ENCODE assay signal across 8 cellular contexts in the genomic region with DNA sequence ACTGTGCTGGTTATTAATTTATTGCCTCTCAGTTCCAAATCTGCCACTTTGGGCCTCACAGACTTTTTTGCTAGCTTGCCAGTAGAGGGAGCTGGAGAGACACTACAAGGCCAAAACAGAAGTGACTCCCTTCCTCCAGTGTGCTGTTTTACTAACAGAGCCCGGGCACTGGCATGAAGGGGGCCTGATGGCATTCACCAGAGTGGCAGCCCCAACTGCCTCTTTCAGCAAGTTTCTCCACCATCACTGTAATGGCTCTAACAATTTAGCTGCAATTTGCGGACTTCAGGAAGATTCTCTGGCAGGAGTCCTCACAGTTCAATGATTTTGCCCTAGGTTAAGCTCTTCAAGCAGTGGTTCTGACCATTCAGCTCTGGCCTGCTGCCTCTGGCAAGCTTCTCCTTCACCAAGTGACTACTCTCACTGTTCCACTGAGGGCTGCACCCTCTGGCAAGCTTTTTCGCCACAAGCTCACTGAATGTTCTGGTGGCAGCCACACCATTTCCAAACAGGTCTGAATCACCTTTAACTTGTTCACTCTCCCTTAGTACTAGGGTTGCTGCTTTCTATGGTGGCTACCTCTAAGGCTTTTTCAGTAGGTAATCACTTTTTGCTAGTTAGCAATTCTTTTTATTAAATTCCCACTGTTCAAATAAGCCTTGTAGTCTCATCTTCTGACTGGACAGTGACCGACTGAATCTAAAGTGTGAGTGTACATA.
DNase-seq lines count a peak whose midpoint lies in the region; ATAC-seq lines count a peak whose summit lies in the region.

No MANE protein-coding gene starts in this region.

- H3K4me3 ChIP-seq in mesendoderm (ENCODE audit: low read length): no peak overlapping the region

- H3K27ac Mint-ChIP-seq in effector memory CD8-positive, alpha-beta T cell: no peak overlapping the region
- peak overlapping the region; percentile 52 for H3K27ac Mint-ChIP-seq in stimulated activated naive B cell treated with anti-CD40 and anti-IgM and Interleukin-4, amounts not matched to agents 10 μg/mL and 1 μg/mL and 100 μg/mL, for 72 hours

- no CpG with 5 or more reads among the region's 4 CpGs for WGBS in mesendoderm (ENCODE audit: extremely low coverage, insufficient coverage, low lambda C conversion rate)

- no peak overlapping the region for H4K5ac ChIP-seq in mesendoderm (ENCODE audit: low read length)

- H3K18ac ChIP-seq in mesendoderm (ENCODE audit: low read length): no peak overlapping the region

- H3K27me3 Mint-ChIP-seq in effector memory CD8-positive, alpha-beta T cell: peaks cover 0 to 5% of the 10 kb centered on the region in 2 donors
- no peaks in the 10 kb centered on the region for H3K27me3 Mint-ChIP-seq in stimulated activated naive B cell treated with anti-CD40 and anti-IgM and Interleukin-4, amounts not matched to agents 10 μg/mL and 1 μg/mL and 100 μg/mL, for 72 hours

- H3K4me1 Mint-ChIP-seq in effector memory CD8-positive, alpha-beta T cell (ENCODE audit: low read depth in 2 of 2): peaks cover 0 to 6% of the 10 kb centered on the region in 2 donors
- peaks cover 29 to 40% of the 10 kb centered on the region in 2 donors for H3K4me1 Mint-ChIP-seq in stimulated activated naive B cell treated with anti-CD40 and anti-IgM and Interleukin-4, amounts not matched to agents 10 μg/mL and 1 μg/mL and 100 μg/mL, for 72 hours

- H2AK5ac ChIP-seq in mesendoderm (ENCODE audit: low read length): no peak overlapping the region

- H3K27ac ChIP-seq in mesendoderm (ENCODE audit: low read depth, low read length): no peak overlapping the region

- H3K9ac ChIP-seq in mesendoderm (ENCODE audit: low read length): no peak overlapping the region

- no peaks in the 10 kb centered on the region for H3K4me1 ChIP-seq in mesendoderm (ENCODE audit: control insufficient read depth, low read depth, low read length)

- DNase-seq in Caki2 (ENCODE audit: low read depth) (peak; percentile 51), NCI-H510A (lab: John Stamatoyannopoulos, UW) (peak; percentile 49), mesendoderm (peak; percentile 82)
- DNase-seq in activated CD4-positive, alpha-beta T cell treated with anti-CD3 and anti-CD28 coated beads, Interleukin-2, amount 50 U/mL, for 1 hour: peak; percentile 15
- peak; percentile 21 to 38 (median 36) for DNase-seq in effector memory CD8-positive, alpha-beta T cell
- peak; percentile 57 for DNase-seq in stimulated activated naive B cell treated with anti-CD40 and anti-IgM and Interleukin-4, amounts not matched to agents 10 μg/mL and 1 μg/mL and 100 μg/mL, for 72 hours

- H2BK5ac ChIP-seq in mesendoderm (ENCODE audit: low read length): no peak overlapping the region

- ATAC-seq in GM19463 (IDR thresholded peaks at IDR 0.05; ENCODE audit: unreplicated experiment) (peak; percentile 70), HG03469 (IDR thresholded peaks at IDR 0.05; ENCODE audit: unreplicated experiment) (peak; percentile 68)
- peak; percentile 72 for ATAC-seq in effector memory CD8-positive, alpha-beta T cell (replicated peaks)
- peak; percentile 84 to 86 for ATAC-seq in stimulated activated naive B cell treated with anti-CD40 and anti-IgM and Interleukin-4, amounts not matched to agents 10 μg/mL and 1 μg/mL and 100 μg/mL, for 72 hours (replicated peaks)

- no peaks in the 10 kb centered on the region for H3K79me2 ChIP-seq in mesendoderm (ENCODE audit: control insufficient read depth, insufficient read depth, low read length)

- no peak overlapping the region for H3K4ac ChIP-seq in mesendoderm (ENCODE audit: low read depth, low read length)

- in situ Hi-C loops in Caki2 (cut with HindIII; ENCODE audit: low pct_unique_long_range_greater_than_20kb, low sequenced_read_pairs): no loop called here

- H3K56ac ChIP-seq in mesendoderm (ENCODE audit: low read length): no peak overlapping the region

- no peaks in the 10 kb centered on the region for H3K27me3 ChIP-seq in mesendoderm (ENCODE audit: insufficient read depth, low read length, poor library complexity)

- no peak overlapping the region for H2BK15ac ChIP-seq in mesendoderm (replicated peaks; ENCODE audit: low read depth)

- H3K36me3 ChIP-seq in mesendoderm (ENCODE audit: control insufficient read depth, insufficient read depth, low read length): no peaks in the 10 kb centered on the region

- H3K23ac ChIP-seq in mesendoderm (ENCODE audit: low read length): no peak overlapping the region

- H3K4me3 Mint-ChIP-seq in effector memory CD8-positive, alpha-beta T cell: no peak overlapping the region
- peak overlapping the region; percentile 65 to 77 for H3K4me3 Mint-ChIP-seq in stimulated activated naive B cell treated with anti-CD40 and anti-IgM and Interleukin-4, amounts not matched to agents 10 μg/mL and 1 μg/mL and 100 μg/mL, for 72 hours

- H3K36me3 Mint-ChIP-seq in effector memory CD8-positive, alpha-beta T cell (ENCODE audit: insufficient read depth): no peaks in the 10 kb centered on the region
- peaks cover 22 to 24% of the 10 kb centered on the region in 2 donors for H3K36me3 Mint-ChIP-seq in stimulated activated naive B cell treated with anti-CD40 and anti-IgM and Interleukin-4, amounts not matched to agents 10 μg/mL and 1 μg/mL and 100 μg/mL, for 72 hours

- H3K9me3 Mint-ChIP-seq in effector memory CD8-positive, alpha-beta T cell: peaks cover 4 to 6% of the 10 kb centered on the region in 2 donors
- peaks cover 6 to 11% of the 10 kb centered on the region in 2 donors for H3K9me3 Mint-ChIP-seq in stimulated activated naive B cell treated with anti-CD40 and anti-IgM and Interleukin-4, amounts not matched to agents 10 μg/mL and 1 μg/mL and 100 μg/mL, for 72 hours

- H2BK120ac ChIP-seq in mesendoderm (ENCODE audit: low read depth, low read length): no peak overlapping the region

- no peak overlapping the region for H3K4me2 ChIP-seq in mesendoderm (ENCODE audit: low read length)

- no peak overlapping the region for H4K8ac ChIP-seq in mesendoderm (ENCODE audit: low read depth, low read length)

- H3K79me1 ChIP-seq in mesendoderm (ENCODE audit: low read length): no peaks in the 10 kb centered on the region

Comparison
In these comparisons a context has a peak if more than half of its experiments do, and no peak if none do; other contexts are left out.
1. DNase-seq: peak in every context shown above with its lines; median percentile 82 in mesendoderm; 57 in stimulated activated naive B cell treated with anti-CD40 and anti-IgM and Interleukin-4, amounts not matched to agents 10 μg/mL and 1 μg/mL and 100 μg/mL, for 72 hours; 51 in Caki2; 49 in NCI-H510A; 36 in effector memory CD8-positive, alpha-beta T cell; 15 in activated CD4-positive, alpha-beta T cell treated with anti-CD3 and anti-CD28 coated beads, Interleukin-2, amount 50 U/mL, for 1 hour.
2. H3K4me3 Mint-ChIP-seq: peak in stimulated activated naive B cell treated with anti-CD40 and anti-IgM and Interleukin-4, amounts not matched to agents 10 μg/mL and 1 μg/mL and 100 μg/mL, for 72 hours (2 of 2); none in effector memory CD8-positive, alpha-beta T cell (0 of 2).
3. Peak in every context shown above with its lines, with median percentiles within 50 percentile points of each other: ATAC-seq.